Comparison of ENCODE assay signal across 12 cellular contexts in genomic region chrX:79524642-79525041, GRCh38.
DNase-seq lines count a peak whose midpoint lies in the region; ATAC-seq, FAIRE-seq and TF ChIP-seq lines count a peak whose summit lies in the region.
"Had no signal": no experiment of that assay in that cellular context is flagged by ENCODE, and none has a peak within 500 bp of the region (broad histone marks: within the 10 kb centered on the region; RNA-seq: fewer than 3 reads in every experiment).

No MANE protein-coding gene starts in this region.

- H3K4me3 ChIP-seq in bronchial epithelial cell (ENCODE audit: low read depth, low read length) (no peak overlapping the region), gastroesophageal sphincter (no peak overlapping the region)
- no peak overlapping the region for H3K4me3 ChIP-seq in CD4-positive, alpha-beta memory T cell (ENCODE audit: low read length in 2 of 2)

- DNase-seq in bronchial epithelial cell (ENCODE audit: low read depth), result peak; percentile 1
- no peak for DNase-seq in ureter (ENCODE audit: low spot score)
- no peak for DNase-seq in stimulated activated CD4-positive, alpha-beta T cell treated with anti-CD3 and anti-CD28 coated beads, Interleukin-2, amount 100 ng/mL, for 48 hours
- DNase-seq in CD4-positive, alpha-beta memory T cell, result no peak
- DNase-seq: AML-193; mesenchymal stem cell; NCI-H1092 treated with DMSO at 0.1 percent for 48 hours; stimulated activated naive CD8-positive, alpha-beta T cell treated with anti-CD3 and anti-CD28 coated beads, Interleukin-15, amount 100 ng/mL, for 72 hours had no signal

- no peak overlapping the region for H3K27ac ChIP-seq in 22Rv1
- H3K27ac ChIP-seq in CD4-positive, alpha-beta memory T cell (ENCODE audit: low read depth, low read length), result no peak overlapping the region
- no peak overlapping the region for H3K27ac ChIP-seq in gastroesophageal sphincter

- intact Hi-C loops in CD4-positive, alpha-beta memory T cell (cut with micrococcal nuclease), result no loop called here

- no peak for FAIRE-seq in bronchial epithelial cell (lab: Jason Lieb, UNC)

- peaks cover 0 to 40% (median 17%) of the 10 kb centered on the region in 8 donors for H3K9me3 Mint-ChIP-seq in CD4-positive, alpha-beta memory T cell

- peak; percentile 65 for TF ChIP-seq CTCF in 22Rv1 (IDR thresholded peaks at IDR 0.05)
- TF ChIP-seq CTCF in bronchial epithelial cell (IDR thresholded peaks at IDR 0.05; ENCODE audit: insufficient read depth, low read length, severe bottlenecking), result peak; percentile 24
- no peak for TF ChIP-seq CTCF in gastroesophageal sphincter (IDR thresholded peaks at IDR 0.05)

- no peaks in the 10 kb centered on the region for H3K36me3 Mint-ChIP-seq in CD4-positive, alpha-beta memory T cell

- TF ChIP-seq POLR2A in gastroesophageal sphincter (IDR thresholded peaks at IDR 0.05), result no peak

- POLR2A ChIA-PET in CD4-positive, alpha-beta memory T cell (lab: Charles Lee; ENCODE audit: partially characterized antibody), result no interaction called here

- no peak for TF ChIP-seq EP300 in gastroesophageal sphincter (IDR thresholded peaks at IDR 0.05)

- H3K9me3 ChIP-seq in CD4-positive, alpha-beta memory T cell (ENCODE audit: control insufficient read depth in 1 of 2, low read length in 2 of 2), result no peaks in the 10 kb centered on the region
- no peaks in the 10 kb centered on the region for H3K9me3 ChIP-seq in gastroesophageal sphincter

- no peak overlapping the region for H3K27ac Mint-ChIP-seq in CD4-positive, alpha-beta memory T cell
- H3K27ac Mint-ChIP-seq: stimulated activated naive CD8-positive, alpha-beta T cell treated with anti-CD3 and anti-CD28 coated beads, Interleukin-15, amount 100 ng/mL, for 72 hours had no signal

- H3K4me3 Mint-ChIP-seq in CD4-positive, alpha-beta memory T cell, result no peak overlapping the region
- H3K4me3 Mint-ChIP-seq: stimulated activated naive CD8-positive, alpha-beta T cell treated with anti-CD3 and anti-CD28 coated beads, Interleukin-15, amount 100 ng/mL, for 72 hours had no signal

- ATAC-seq in GM18519 (IDR thresholded peaks at IDR 0.05; ENCODE audit: low FRiP score, unreplicated experiment) (peak; percentile 58), HG03378 (IDR thresholded peaks at IDR 0.05; ENCODE audit: unreplicated experiment) (peak; percentile 66), gastroesophageal sphincter (no peak)
- ATAC-seq: stimulated activated naive CD8-positive, alpha-beta T cell treated with anti-CD3 and anti-CD28 coated beads, Interleukin-15, amount 100 ng/mL, for 72 hours had no signal

- no peaks in the 10 kb centered on the region for H3K27me3 ChIP-seq in bronchial epithelial cell (ENCODE audit: control insufficient read depth, insufficient read depth, low read length)
- H3K27me3 ChIP-seq in CD4-positive, alpha-beta memory T cell (ENCODE audit: insufficient read depth, low read length), result no peaks in the 10 kb centered on the region
- no peaks in the 10 kb centered on the region for H3K27me3 ChIP-seq in gastroesophageal sphincter

- no peaks in the 10 kb centered on the region for H3K36me3 ChIP-seq in bronchial epithelial cell (ENCODE audit: control insufficient read depth, insufficient read depth, low read length)
- H3K36me3 ChIP-seq in CD4-positive, alpha-beta memory T cell (ENCODE audit: insufficient read depth, low read length), result no peaks in the 10 kb centered on the region
- no peaks in the 10 kb centered on the region for H3K36me3 ChIP-seq in gastroesophageal sphincter

- H3K27me3 Mint-ChIP-seq in CD4-positive, alpha-beta memory T cell, result no peaks in the 10 kb centered on the region
- H3K27me3 Mint-ChIP-seq: stimulated activated naive CD8-positive, alpha-beta T cell treated with anti-CD3 and anti-CD28 coated beads, Interleukin-15, amount 100 ng/mL, for 72 hours had no signal

- no peaks in the 10 kb centered on the region for H3K4me1 Mint-ChIP-seq in CD4-positive, alpha-beta memory T cell
- H3K4me1 Mint-ChIP-seq: stimulated activated naive CD8-positive, alpha-beta T cell treated with anti-CD3 and anti-CD28 coated beads, Interleukin-15, amount 100 ng/mL, for 72 hours had no signal

- no peaks in the 10 kb centered on the region for H3K4me1 ChIP-seq in CD4-positive, alpha-beta memory T cell (ENCODE audit: insufficient read depth, low read length)
- H3K4me1 ChIP-seq in gastroesophageal sphincter, result no peaks in the 10 kb centered on the region

- 14 to 17% methylated on average over 1 of the region's 2 CpGs for WGBS in gastroesophageal sphincter (ENCODE audit: low coverage in 1 of 2), 2 donors

- CTCF ChIA-PET in CD4-positive, alpha-beta memory T cell (lab: Charles Lee; ENCODE audit: partially characterized antibody), result no interaction called here

Comparison
In these comparisons a context has a peak if more than half of its experiments do, and no peak if none do; other contexts are left out.
1. CTCF ChIP-seq: peak in 22Rv1 (single experiment) and bronchial epithelial cell (single experiment); none in gastroesophageal sphincter (0 of 4).